ENCODE assay signal across 1 cellular context in genomic region chrX:123797543-123798447, GRCh38.
TF ChIP-seq lines count a peak whose summit lies in the region.

No MANE protein-coding gene starts in this region.

TF ChIP-seq in HepG2, 621 proteins besides CTCF, POLR2A, EP300 and RAD21 (continued from another document and continues in another):
- TF ChIP-seq, protein P1, sequence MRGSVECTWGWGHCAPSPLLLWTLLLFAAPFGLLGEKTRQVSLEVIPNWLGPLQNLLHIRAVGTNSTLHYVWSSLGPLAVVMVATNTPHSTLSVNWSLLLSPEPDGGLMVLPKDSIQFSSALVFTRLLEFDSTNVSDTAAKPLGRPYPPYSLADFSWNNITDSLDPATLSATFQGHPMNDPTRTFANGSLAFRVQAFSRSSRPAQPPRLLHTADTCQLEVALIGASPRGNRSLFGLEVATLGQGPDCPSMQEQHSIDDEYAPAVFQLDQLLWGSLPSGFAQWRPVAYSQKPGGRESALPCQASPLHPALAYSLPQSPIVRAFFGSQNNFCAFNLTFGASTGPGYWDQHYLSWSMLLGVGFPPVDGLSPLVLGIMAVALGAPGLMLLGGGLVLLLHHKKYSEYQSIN (CRISPR knock-in tag; IDR thresholded peaks at IDR 0.05; ENCODE audit: borderline replicate concordance), result no peak
- TF ChIP-seq RARA (CRISPR knock-in tag; IDR thresholded peaks at IDR 0.05) (0 out of 2 replicates have a peak, but pooled peaks have one; percentile 8), ZNF878 (CRISPR knock-in tag; IDR thresholded peaks at IDR 0.05) (no peak), ONECUT2 (CRISPR knock-in tag; IDR thresholded peaks at IDR 0.05) (no peak), ZNF512B (CRISPR knock-in tag; IDR thresholded peaks at IDR 0.05; ENCODE audit: borderline replicate concordance) (no peak), ZNF543 (CRISPR knock-in tag; IDR thresholded peaks at IDR 0.05) (no peak), ZNF17 (CRISPR knock-in tag; IDR thresholded peaks at IDR 0.05) (no peak), NFIB (CRISPR knock-in tag; IDR thresholded peaks at IDR 0.05; ENCODE audit: borderline replicate concordance) (no peak), ZSCAN30 (CRISPR knock-in tag; IDR thresholded peaks at IDR 0.05) (no peak), PAWR (CRISPR knock-in tag; IDR thresholded peaks at IDR 0.05; ENCODE audit: borderline replicate concordance) (no peak), ZFAT (CRISPR knock-in tag; conservative IDR thresholded peaks at IDR 0.05) (no peak), IKZF5 (CRISPR knock-in tag; IDR thresholded peaks at IDR 0.05) (no peak), ZNF761 (CRISPR knock-in tag; conservative IDR thresholded peaks at IDR 0.05) (no peak), ZFP36L2 (CRISPR knock-in tag; IDR thresholded peaks at IDR 0.05) (no peak), ZNF607 (CRISPR knock-in tag; IDR thresholded peaks at IDR 0.05; ENCODE audit: borderline replicate concordance) (no peak), ZNF503 (CRISPR knock-in tag; IDR thresholded peaks at IDR 0.05) (no peak), ATF4 (CRISPR knock-in tag; IDR thresholded peaks at IDR 0.05) (no peak), ATM (IDR thresholded peaks at IDR 0.05; ENCODE audit: borderline replicate concordance) (no peak), ZNF652 (CRISPR knock-in tag; IDR thresholded peaks at IDR 0.05; ENCODE audit: borderline replicate concordance, low read depth) (peak; percentile 83; the same call in 1 of the 2 replicates), AGO2 (optimal IDR thresholded peaks at IDR 0.05; ENCODE audit: low read depth, low read length) (no peak), ZNF3 (CRISPR knock-in tag; IDR thresholded peaks at IDR 0.05) (no peak), JARID2 (CRISPR knock-in tag; IDR thresholded peaks at IDR 0.05; ENCODE audit: insufficient replicate concordance) (no peak), ZFP82 (CRISPR knock-in tag; IDR thresholded peaks at IDR 0.05; ENCODE audit: borderline replicate concordance) (no peak), FOSL1 (CRISPR knock-in tag; IDR thresholded peaks at IDR 0.05; ENCODE audit: borderline replicate concordance) (peak; percentile 27; the same call in 1 of the 2 replicates), GATAD2A (CRISPR knock-in tag; IDR thresholded peaks at IDR 0.05) (peak; percentile 41; the same call in 1 of the 2 replicates), ZNF121 (CRISPR knock-in tag; IDR thresholded peaks at IDR 0.05) (no peak), FOXM1 (CRISPR knock-in tag; IDR thresholded peaks at IDR 0.05) (no peak), SCMH1 (CRISPR knock-in tag; IDR thresholded peaks at IDR 0.05; ENCODE audit: borderline replicate concordance) (no peak)
- TF ChIP-seq, protein P2, sequence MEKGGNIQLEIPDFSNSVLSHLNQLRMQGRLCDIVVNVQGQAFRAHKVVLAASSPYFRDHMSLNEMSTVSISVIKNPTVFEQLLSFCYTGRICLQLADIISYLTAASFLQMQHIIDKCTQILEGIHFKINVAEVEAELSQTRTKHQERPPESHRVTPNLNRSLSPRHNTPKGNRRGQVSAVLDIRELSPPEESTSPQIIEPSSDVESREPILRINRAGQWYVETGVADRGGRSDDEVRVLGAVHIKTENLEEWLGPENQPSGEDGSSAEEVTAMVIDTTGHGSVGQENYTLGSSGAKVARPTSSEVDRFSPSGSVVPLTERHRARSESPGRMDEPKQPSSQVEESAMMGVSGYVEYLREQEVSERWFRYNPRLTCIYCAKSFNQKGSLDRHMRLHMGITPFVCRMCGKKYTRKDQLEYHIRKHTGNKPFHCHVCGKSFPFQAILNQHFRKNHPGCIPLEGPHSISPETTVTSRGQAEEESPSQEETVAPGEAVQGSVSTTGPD (CRISPR knock-in tag; IDR thresholded peaks at IDR 0.05), result no peak
- TF ChIP-seq, protein P3, sequence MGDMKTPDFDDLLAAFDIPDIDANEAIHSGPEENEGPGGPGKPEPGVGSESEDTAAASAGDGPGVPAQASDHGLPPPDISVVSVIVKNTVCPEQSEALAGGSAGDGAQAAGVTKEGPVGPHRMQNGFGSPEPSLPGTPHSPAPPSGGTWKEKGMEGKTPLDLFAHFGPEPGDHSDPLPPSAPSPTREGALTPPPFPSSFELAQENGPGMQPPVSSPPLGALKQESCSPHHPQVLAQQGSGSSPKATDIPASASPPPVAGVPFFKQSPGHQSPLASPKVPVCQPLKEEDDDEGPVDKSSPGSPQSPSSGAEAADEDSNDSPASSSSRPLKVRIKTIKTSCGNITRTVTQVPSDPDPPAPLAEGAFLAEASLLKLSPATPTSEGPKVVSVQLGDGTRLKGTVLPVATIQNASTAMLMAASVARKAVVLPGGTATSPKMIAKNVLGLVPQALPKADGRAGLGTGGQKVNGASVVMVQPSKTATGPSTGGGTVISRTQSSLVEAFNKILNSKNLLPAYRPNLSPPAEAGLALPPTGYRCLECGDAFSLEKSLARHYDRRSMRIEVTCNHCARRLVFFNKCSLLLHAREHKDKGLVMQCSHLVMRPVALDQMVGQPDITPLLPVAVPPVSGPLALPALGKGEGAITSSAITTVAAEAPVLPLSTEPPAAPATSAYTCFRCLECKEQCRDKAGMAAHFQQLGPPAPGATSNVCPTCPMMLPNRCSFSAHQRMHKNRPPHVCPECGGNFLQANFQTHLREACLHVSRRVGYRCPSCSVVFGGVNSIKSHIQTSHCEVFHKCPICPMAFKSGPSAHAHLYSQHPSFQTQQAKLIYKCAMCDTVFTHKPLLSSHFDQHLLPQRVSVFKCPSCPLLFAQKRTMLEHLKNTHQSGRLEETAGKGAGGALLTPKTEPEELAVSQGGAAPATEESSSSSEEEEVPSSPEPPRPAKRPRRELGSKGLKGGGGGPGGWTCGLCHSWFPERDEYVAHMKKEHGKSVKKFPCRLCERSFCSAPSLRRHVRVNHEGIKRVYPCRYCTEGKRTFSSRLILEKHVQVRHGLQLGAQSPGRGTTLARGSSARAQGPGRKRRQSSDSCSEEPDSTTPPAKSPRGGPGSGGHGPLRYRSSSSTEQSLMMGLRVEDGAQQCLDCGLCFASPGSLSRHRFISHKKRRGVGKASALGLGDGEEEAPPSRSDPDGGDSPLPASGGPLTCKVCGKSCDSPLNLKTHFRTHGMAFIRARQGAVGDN (CRISPR knock-in tag; IDR thresholded peaks at IDR 0.05), result no peak
- TF ChIP-seq, protein P4, sequence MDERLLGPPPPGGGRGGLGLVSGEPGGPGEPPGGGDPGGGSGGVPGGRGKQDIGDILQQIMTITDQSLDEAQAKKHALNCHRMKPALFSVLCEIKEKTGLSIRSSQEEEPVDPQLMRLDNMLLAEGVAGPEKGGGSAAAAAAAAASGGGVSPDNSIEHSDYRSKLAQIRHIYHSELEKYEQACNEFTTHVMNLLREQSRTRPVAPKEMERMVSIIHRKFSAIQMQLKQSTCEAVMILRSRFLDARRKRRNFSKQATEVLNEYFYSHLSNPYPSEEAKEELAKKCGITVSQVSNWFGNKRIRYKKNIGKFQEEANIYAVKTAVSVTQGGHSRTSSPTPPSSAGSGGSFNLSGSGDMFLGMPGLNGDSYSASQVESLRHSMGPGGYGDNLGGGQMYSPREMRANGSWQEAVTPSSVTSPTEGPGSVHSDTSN (CRISPR knock-in tag; IDR thresholded peaks at IDR 0.05), result no peak
- TF ChIP-seq, protein P5, sequence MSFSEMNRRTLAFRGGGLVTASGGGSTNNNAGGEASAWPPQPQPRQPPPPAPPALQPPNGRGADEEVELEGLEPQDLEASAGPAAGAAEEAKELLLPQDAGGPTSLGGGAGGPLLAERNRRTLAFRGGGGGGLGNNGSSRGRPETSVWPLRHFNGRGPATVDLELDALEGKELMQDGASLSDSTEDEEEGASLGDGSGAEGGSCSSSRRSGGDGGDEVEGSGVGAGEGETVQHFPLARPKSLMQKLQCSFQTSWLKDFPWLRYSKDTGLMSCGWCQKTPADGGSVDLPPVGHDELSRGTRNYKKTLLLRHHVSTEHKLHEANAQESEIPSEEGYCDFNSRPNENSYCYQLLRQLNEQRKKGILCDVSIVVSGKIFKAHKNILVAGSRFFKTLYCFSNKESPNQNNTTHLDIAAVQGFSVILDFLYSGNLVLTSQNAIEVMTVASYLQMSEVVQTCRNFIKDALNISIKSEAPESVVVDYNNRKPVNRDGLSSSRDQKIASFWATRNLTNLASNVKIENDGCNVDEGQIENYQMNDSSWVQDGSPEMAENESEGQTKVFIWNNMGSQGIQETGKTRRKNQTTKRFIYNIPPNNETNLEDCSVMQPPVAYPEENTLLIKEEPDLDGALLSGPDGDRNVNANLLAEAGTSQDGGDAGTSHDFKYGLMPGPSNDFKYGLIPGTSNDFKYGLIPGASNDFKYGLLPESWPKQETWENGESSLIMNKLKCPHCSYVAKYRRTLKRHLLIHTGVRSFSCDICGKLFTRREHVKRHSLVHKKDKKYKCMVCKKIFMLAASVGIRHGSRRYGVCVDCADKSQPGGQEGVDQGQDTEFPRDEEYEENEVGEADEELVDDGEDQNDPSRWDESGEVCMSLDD (CRISPR knock-in tag; IDR thresholded peaks at IDR 0.05; ENCODE audit: borderline replicate concordance), result no peak
- TF ChIP-seq, protein P6, sequence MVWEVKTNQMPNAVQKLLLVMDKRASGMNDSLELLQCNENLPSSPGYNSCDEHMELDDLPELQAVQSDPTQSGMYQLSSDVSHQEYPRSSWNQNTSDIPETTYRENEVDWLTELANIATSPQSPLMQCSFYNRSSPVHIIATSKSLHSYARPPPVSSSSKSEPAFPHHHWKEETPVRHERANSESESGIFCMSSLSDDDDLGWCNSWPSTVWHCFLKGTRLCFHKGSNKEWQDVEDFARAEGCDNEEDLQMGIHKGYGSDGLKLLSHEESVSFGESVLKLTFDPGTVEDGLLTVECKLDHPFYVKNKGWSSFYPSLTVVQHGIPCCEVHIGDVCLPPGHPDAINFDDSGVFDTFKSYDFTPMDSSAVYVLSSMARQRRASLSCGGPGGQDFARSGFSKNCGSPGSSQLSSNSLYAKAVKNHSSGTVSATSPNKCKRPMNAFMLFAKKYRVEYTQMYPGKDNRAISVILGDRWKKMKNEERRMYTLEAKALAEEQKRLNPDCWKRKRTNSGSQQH (CRISPR knock-in tag; IDR thresholded peaks at IDR 0.05; ENCODE audit: low read depth), result no peak
- TF ChIP-seq, protein P7, sequence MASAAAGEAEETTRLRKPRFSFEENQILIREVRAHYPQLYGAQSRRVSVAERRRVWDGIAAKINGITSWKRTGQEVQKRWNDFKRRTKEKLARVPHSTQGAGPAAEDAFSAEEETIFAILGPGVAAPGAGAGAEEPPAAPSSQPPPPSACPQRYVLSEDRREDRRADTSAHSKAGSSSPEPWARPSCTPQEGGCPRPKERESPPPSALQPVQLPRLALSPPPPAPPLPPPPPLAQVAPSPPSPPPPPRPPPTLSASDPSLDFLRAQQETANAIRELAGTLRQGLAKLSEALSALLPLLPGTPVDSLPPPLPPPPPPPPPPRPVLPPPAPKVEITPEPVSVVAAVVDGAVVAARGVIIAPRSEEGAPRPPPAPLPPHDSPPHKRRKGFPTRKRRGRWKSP (CRISPR knock-in tag; IDR thresholded peaks at IDR 0.05), result no peak
- TF ChIP-seq, protein P8, sequence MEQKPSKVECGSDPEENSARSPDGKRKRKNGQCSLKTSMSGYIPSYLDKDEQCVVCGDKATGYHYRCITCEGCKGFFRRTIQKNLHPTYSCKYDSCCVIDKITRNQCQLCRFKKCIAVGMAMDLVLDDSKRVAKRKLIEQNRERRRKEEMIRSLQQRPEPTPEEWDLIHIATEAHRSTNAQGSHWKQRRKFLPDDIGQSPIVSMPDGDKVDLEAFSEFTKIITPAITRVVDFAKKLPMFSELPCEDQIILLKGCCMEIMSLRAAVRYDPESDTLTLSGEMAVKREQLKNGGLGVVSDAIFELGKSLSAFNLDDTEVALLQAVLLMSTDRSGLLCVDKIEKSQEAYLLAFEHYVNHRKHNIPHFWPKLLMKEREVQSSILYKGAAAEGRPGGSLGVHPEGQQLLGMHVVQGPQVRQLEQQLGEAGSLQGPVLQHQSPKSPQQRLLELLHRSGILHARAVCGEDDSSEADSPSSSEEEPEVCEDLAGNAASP (CRISPR knock-in tag; IDR thresholded peaks at IDR 0.05; ENCODE audit: borderline replicate concordance), result peak; percentile 73; the same call in 1 of the 2 replicates
